ENCODE assay signal across 14 cellular contexts in genomic region chr3:181699171-181699903, GRCh38. TPM values are rescaled to one million over a fixed set of nuclear protein-coding genes. Genes with fewer than 3 reads are reported as not detected.
DNase-seq lines count a peak whose midpoint lies in the region; ATAC-seq, FAIRE-seq and TF ChIP-seq lines count a peak whose summit lies in the region.
"Had no signal": no experiment of that assay in that cellular context is flagged by ENCODE, and none has a peak within 500 bp of the region (broad histone marks: within the 10 kb centered on the region; RNA-seq: fewer than 3 reads in every experiment).

No MANE protein-coding gene starts in this region.

- peaks cover 3 to 5% (median 3%) of the 10 kb centered on the region in 3 donors for H3K9me3 Mint-ChIP-seq in IgD-negative memory B cell

- peak; percentile 66 for DNase-seq in OCI-M1 (lab: John Stamatoyannopoulos, UW)
- peak in 1 of 2 donors; percentile 56 for DNase-seq in frontal cortex (ENCODE audit: low spot score in 2 of 2)
- DNase-seq in retina, result peak; percentile 68
- no peak for DNase-seq in cerebellum (ENCODE audit: low spot score)
- no peak for DNase-seq in SKM-1 (lab: John Stamatoyannopoulos, UW; ENCODE audit: unreplicated experiment)
- DNase-seq in left lung, result no peak
- DNase-seq: NCI-H2029, ovary had no signal

- peaks cover 84 to 100% of the 10 kb centered on the region in 2 donors for H3K27me3 ChIP-seq in left lung

- H3K4me3 ChIP-seq in left lung, result no peak overlapping the region
- H3K4me3 ChIP-seq: ovary had no signal

- peaks cover 4 to 35% (median 22%) of the 10 kb centered on the region in 3 donors for H3K4me1 Mint-ChIP-seq in IgD-negative memory B cell

- peak; percentile 91 for FAIRE-seq in frontal cortex (lab: Jason Lieb, UNC)
- FAIRE-seq: TTC549 had no signal

- H3K27me3 Mint-ChIP-seq in IgD-negative memory B cell, result peaks cover 64% of the 10 kb centered on the region

- intact Hi-C loops in left lung (cut with DNase I), result no loop called here

- H3K27ac Mint-ChIP-seq in IgD-negative memory B cell, result peak overlapping the region in 2 of 3 donors; percentile 7 to 24
- H3K27ac Mint-ChIP-seq: stimulated activated memory B cell treated with anti-CD40 and anti-IgM and Interleukin-4, amounts not matched to agents 10 μg/mL and 1 μg/mL and 100 μg/mL, for 72 hours had no signal

- H3K9me3 ChIP-seq in left lung, result no peaks in the 10 kb centered on the region
- H3K9me3 ChIP-seq: ovary had no signal

- no peaks in the 10 kb centered on the region for H3K36me3 ChIP-seq in left lung
- H3K36me3 ChIP-seq: ovary had no signal

- no peaks in the 10 kb centered on the region for H3K36me3 Mint-ChIP-seq in IgD-negative memory B cell
- H3K36me3 Mint-ChIP-seq: stimulated activated memory B cell treated with anti-CD40 and anti-IgM and Interleukin-4, amounts not matched to agents 10 μg/mL and 1 μg/mL and 100 μg/mL, for 72 hours had no signal

- no peak overlapping the region for H3K27ac ChIP-seq in left lung
- H3K27ac ChIP-seq: ovary had no signal

- peaks cover 17 to 23% of the 10 kb centered on the region in 2 donors for H3K4me1 ChIP-seq in left lung

- ATAC-seq in HG03565 (IDR thresholded peaks at IDR 0.05; ENCODE audit: unreplicated experiment) (no peak), left lung (no peak)
- ATAC-seq: stimulated activated memory B cell treated with anti-CD40 and anti-IgM and Interleukin-4, amounts not matched to agents 10 μg/mL and 1 μg/mL and 100 μg/mL, for 72 hours had no signal

- peak overlapping the region in 2 of 4 donors; percentile 1 to 9 for H3K4me3 Mint-ChIP-seq in IgD-negative memory B cell

- no peak for TF ChIP-seq CTCF in left lung (IDR thresholded peaks at IDR 0.05)

RNA-seq across cellular contexts. Expression of gene SOX2, which starts 12.4 kb away (rescaled TPM):
- not detected for polyA plus RNA-seq in IgD-negative memory B cell
- total RNA-seq in frontal cortex (70.1 TPM), cerebellum (59.1 TPM), left lung (1 to 10 TPM in 1 of 2 donors, not detected in 1; 2.4 TPM)
- total RNA-seq: fibroblast of lung, kidney epithelial cell had no signal
- polyA plus RNA-seq: fibroblast of lung had no signal

Comparison
In these comparisons a context has a peak if more than half of its experiments do, and no peak if none do; other contexts are left out.
1. DNase-seq: peak in OCI-M1 (single experiment) and retina (single experiment); none in cerebellum (single experiment), SKM-1 (single experiment) and left lung (0 of 2).
2. RNA of gene SOX2, which starts 12.4 kb away (total RNA-seq): 70.1 TPM in frontal cortex (single experiment) and 59.1 TPM in cerebellum (single experiment); 2.4 TPM in left lung; every median in the first group is over 10 times any median in the second.